ENCODE assay signal across 10 cellular contexts in the genomic region with DNA sequence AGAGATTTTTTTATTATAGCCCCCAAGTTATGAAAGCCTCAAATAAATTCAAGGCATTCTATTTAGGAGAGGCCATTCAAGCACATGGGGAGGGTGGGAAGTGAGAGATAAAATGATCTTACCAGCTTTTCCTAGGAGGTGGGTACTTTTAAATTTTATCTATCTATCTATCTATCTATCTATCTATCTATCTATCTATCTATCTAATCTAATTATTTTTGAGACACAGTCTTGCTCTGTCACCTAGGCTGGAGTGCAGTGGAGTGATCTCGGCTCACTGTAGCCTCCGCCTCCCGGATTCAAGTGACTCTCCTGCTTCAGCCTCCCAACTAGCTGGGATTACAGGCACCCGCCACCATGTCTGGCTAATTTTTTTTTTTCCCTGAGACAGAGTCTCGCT.
"Had no signal": no experiment of that assay in that cellular context is flagged by ENCODE, and none has a peak within 500 bp of the region (broad histone marks: within the 10 kb centered on the region; RNA-seq: fewer than 3 reads in every experiment).

No MANE protein-coding gene starts in this region.

- H3K27ac ChIP-seq: GM23248, HL-60 had no signal

- FAIRE-seq: HepG2 had no signal

- H3K9me3 Mint-ChIP-seq: HFFc6, IgD-negative memory B cell had no signal

- ATAC-seq: HCT116, HepG2 had no signal

- DNase-seq: GM23248, GOT3, H7, HFFc6, KG1 had no signal

- H3K4me1 ChIP-seq: HAP-1 had no signal

- H3K27me3 Mint-ChIP-seq: IgD-negative memory B cell had no signal

- H3K4me3 Mint-ChIP-seq: HFFc6, IgD-negative memory B cell had no signal

- H3K9me3 ChIP-seq: HAP-1 had no signal

- H3K27ac Mint-ChIP-seq: HFFc6, IgD-negative memory B cell had no signal

- H3K4me3 ChIP-seq: GM23248, HAP-1 had no signal

- H3K4me1 Mint-ChIP-seq: IgD-negative memory B cell had no signal
